ENCODE assay signal across 8 cellular contexts in the genomic region with DNA sequence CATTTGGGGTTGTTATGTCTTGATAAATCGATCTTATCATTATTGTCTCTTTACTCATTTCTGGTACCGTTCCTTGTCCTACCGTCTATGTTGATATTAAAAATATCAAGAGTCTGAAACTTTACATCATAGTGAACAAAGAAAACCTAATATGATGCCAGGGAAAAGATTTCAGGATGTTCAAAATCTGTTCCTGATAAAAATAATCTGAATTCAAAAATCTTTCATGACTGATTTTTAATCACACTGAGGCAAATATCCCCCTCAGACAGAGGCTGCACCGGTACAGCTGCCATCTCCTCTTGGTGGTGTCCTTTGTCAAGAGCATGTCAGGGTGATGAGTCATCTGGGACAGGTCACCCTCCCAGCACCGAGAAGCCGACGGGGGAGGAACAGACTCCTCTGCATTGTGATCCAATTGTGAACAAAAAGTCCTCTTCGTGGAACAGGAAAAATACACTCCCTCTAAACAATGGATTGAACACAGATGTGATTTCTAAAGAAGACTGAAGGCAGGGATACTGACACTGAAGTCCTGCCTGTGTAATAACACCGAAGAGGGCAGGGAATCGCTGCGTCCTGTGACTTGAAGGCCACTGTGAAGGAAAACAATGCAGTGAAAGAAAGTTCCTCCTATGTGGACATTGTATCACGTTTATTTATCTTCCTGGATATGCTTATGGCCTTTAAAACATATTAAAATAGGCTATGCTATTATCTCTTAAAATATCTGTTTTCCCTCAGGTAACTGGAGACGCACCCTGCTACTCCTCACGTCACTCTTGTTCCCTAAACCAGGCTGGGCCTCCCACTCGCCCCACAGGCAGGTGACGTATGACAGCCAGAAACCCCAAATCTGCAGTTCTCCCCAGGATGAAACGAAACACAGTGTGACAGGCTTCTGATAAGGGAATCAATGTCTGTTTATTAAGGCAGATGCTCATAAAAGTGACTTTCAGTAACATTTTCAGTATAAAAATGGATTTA. TPM values are rescaled to one million over a fixed set of nuclear protein-coding genes. Genes with fewer than 3 reads are reported as not detected.
DNase-seq lines count a peak whose midpoint lies in the region; ATAC-seq and TF ChIP-seq lines count a peak whose summit lies in the region.

No MANE protein-coding gene starts in this region.

- H3K27me3 ChIP-seq in NT2/D1 (ENCODE audit: insufficient read depth, insufficient read length) = no peaks in the 10 kb centered on the region
- H3K27me3 ChIP-seq in naive thymus-derived CD4-positive, alpha-beta T cell (ENCODE audit: control insufficient read depth in 2 of 2, insufficient read depth in 2 of 2, low read length in 2 of 2) = no peaks in the 10 kb centered on the region
- H3K27me3 ChIP-seq in CD4-positive, alpha-beta memory T cell (ENCODE audit: insufficient read depth, low read length) = peaks cover 4% of the 10 kb centered on the region

- peaks cover 0 to 3% (median 0%) of the 10 kb centered on the region in 11 donors for H3K9me3 Mint-ChIP-seq in naive thymus-derived CD4-positive, alpha-beta T cell
- H3K9me3 Mint-ChIP-seq in CD4-positive, alpha-beta memory T cell = no peaks in the 10 kb centered on the region

- H3K36me3 ChIP-seq in NT2/D1 (ENCODE audit: insufficient read depth, insufficient read length, low read length) = peaks cover 54% of the 10 kb centered on the region
- peaks cover 0 to 27% (median 0%) of the 10 kb centered on the region in 3 experiments for H3K36me3 ChIP-seq in naive thymus-derived CD4-positive, alpha-beta T cell (ENCODE audit: control insufficient read depth in 2 of 3, insufficient read depth in 3 of 3, low read length in 3 of 3)
- peaks cover under 1% of the 10 kb centered on the region for H3K36me3 ChIP-seq in CD4-positive, alpha-beta memory T cell (ENCODE audit: insufficient read depth, low read length)

- H3K27ac Mint-ChIP-seq in naive thymus-derived CD4-positive, alpha-beta T cell = peak overlapping the region in 1 of 9 donors; percentile 32
- peak overlapping the region in 1 of 7 donors; percentile 26 for H3K27ac Mint-ChIP-seq in CD4-positive, alpha-beta memory T cell

- intact Hi-C loops in naive thymus-derived CD4-positive, alpha-beta T cell (cut with micrococcal nuclease) = no loop called here
- intact Hi-C loops in CD4-positive, alpha-beta memory T cell (cut with micrococcal nuclease) = loop anchor here (5.0 kb wide), 1 partner anchor 39 kb away; a partner anchor contains a TSS

- no peak for ATAC-seq in naive thymus-derived CD4-positive, alpha-beta T cell
- ATAC-seq in HG03159 (IDR thresholded peaks at IDR 0.05; ENCODE audit: unreplicated experiment) (no peak), HG02870 (IDR thresholded peaks at IDR 0.05; ENCODE audit: unreplicated experiment) (no peak), GM18502 (IDR thresholded peaks at IDR 0.05; ENCODE audit: poor library complexity, unreplicated experiment) (no peak)

- no peak overlapping the region for H3K4me3 ChIP-seq in NT2/D1 (ENCODE audit: insufficient read length, low read depth)
- no peak overlapping the region for H3K4me3 ChIP-seq in epithelial cell of proximal tubule (ENCODE audit: low read depth, low read length)
- no peak overlapping the region for H3K4me3 ChIP-seq in naive thymus-derived CD4-positive, alpha-beta T cell (ENCODE audit: low read length)
- no peak overlapping the region for H3K4me3 ChIP-seq in CD4-positive, alpha-beta memory T cell (ENCODE audit: low read length in 2 of 2)

- no peak for TF ChIP-seq CTCF in epithelial cell of proximal tubule (conservative IDR thresholded peaks at IDR 0.05; ENCODE audit: low read depth, low read length)

- H3K4me1 ChIP-seq in NT2/D1 (ENCODE audit: insufficient read depth, insufficient read length) = peaks cover 34% of the 10 kb centered on the region
- H3K4me1 ChIP-seq in naive thymus-derived CD4-positive, alpha-beta T cell (ENCODE audit: control insufficient read depth in 2 of 2, insufficient read depth in 2 of 2, low read length in 2 of 2) = peaks cover 0 to 5% of the 10 kb centered on the region in 2 donors
- H3K4me1 ChIP-seq in CD4-positive, alpha-beta memory T cell (ENCODE audit: insufficient read depth, low read length) = peaks cover 5% of the 10 kb centered on the region

- DNase-seq in GM04504 (ENCODE audit: low read depth) (peak; percentile 43), NT2/D1 (ENCODE audit: low read depth, low spot score) (peak; percentile 68), epithelial cell of proximal tubule (ENCODE audit: low read depth) (peak; percentile 10)
- DNase-seq in naive thymus-derived CD4-positive, alpha-beta T cell = no peak
- DNase-seq in CD4-positive, alpha-beta memory T cell = no peak

- no peaks in the 10 kb centered on the region for H3K27me3 Mint-ChIP-seq in naive thymus-derived CD4-positive, alpha-beta T cell
- H3K27me3 Mint-ChIP-seq in CD4-positive, alpha-beta memory T cell = peaks cover 2 to 3% of the 10 kb centered on the region in 2 donors

- H3K27ac ChIP-seq in naive thymus-derived CD4-positive, alpha-beta T cell (ENCODE audit: low read depth, low read length) = peak overlapping the region; percentile 26
- H3K27ac ChIP-seq in CD4-positive, alpha-beta memory T cell (ENCODE audit: low read depth, low read length) = no peak overlapping the region

- peaks cover 0 to 16% (median 10%) of the 10 kb centered on the region in 7 donors for H3K4me1 Mint-ChIP-seq in naive thymus-derived CD4-positive, alpha-beta T cell
- H3K4me1 Mint-ChIP-seq in CD4-positive, alpha-beta memory T cell = peaks cover 1 to 11% (median 6%) of the 10 kb centered on the region in 4 donors

- POLR2A ChIA-PET in naive thymus-derived CD4-positive, alpha-beta T cell (lab: Charles Lee) = interaction anchor here (0.6 kb wide), 1 partner anchor 9 kb away, joined by 4 read pairs; no protein-coding TSS in a partner anchor
- POLR2A ChIA-PET in CD4-positive, alpha-beta memory T cell (lab: Charles Lee; ENCODE audit: partially characterized antibody) = no interaction called here

- no peaks in the 10 kb centered on the region for H3K9me3 ChIP-seq in NT2/D1 (ENCODE audit: insufficient read depth, low read length)
- H3K9me3 ChIP-seq in naive thymus-derived CD4-positive, alpha-beta T cell (ENCODE audit: control insufficient read depth in 2 of 3, low read length in 3 of 3) = no peaks in the 10 kb centered on the region
- no peaks in the 10 kb centered on the region for H3K9me3 ChIP-seq in CD4-positive, alpha-beta memory T cell (ENCODE audit: control insufficient read depth in 1 of 2, low read length in 2 of 2)

- peak overlapping the region in 1 of 10 donors; percentile 10 for H3K4me3 Mint-ChIP-seq in naive thymus-derived CD4-positive, alpha-beta T cell
- H3K4me3 Mint-ChIP-seq in CD4-positive, alpha-beta memory T cell = peak overlapping the region in 1 of 8 donors; percentile 46

- H3K9ac ChIP-seq in NT2/D1 (ENCODE audit: insufficient read length, low read depth) = peak overlapping the region; percentile 28

- CTCF ChIA-PET in naive thymus-derived CD4-positive, alpha-beta T cell (lab: Charles Lee) = no interaction called here
- CTCF ChIA-PET in CD4-positive, alpha-beta memory T cell (lab: Charles Lee; ENCODE audit: partially characterized antibody) = no interaction called here

- H3K36me3 Mint-ChIP-seq in naive thymus-derived CD4-positive, alpha-beta T cell = peaks cover 0 to 8% (median 3%) of the 10 kb centered on the region in 5 donors
- peaks cover 2 to 3% of the 10 kb centered on the region in 2 donors for H3K36me3 Mint-ChIP-seq in CD4-positive, alpha-beta memory T cell

RNA-seq across cellular contexts. Expression of a gene that starts 4.3 kb away (rescaled TPM):
- 15.6 and 22.0 TPM in 2 replicates for total RNA-seq in epithelial cell of proximal tubule
- total RNA-seq in naive thymus-derived CD4-positive, alpha-beta T cell = 10 to 100 TPM in 3 of 5 experiments, 1 to 10 TPM in 2; 3.7 to 17.9 (median 11.4) TPM
- 10 to 100 TPM in 1 of 2 donors, 1 to 10 TPM in 1; 7.7 to 17.1 TPM for polyA plus RNA-seq in naive thymus-derived CD4-positive, alpha-beta T cell
- 1 to 10 TPM; 6.9 TPM for total RNA-seq in CD4-positive, alpha-beta memory T cell
- 1 to 10 TPM; 6.0 to 6.4 TPM for polyA plus RNA-seq in CD4-positive, alpha-beta memory T cell

RNA-seq across cellular contexts. Expression of a gene that starts 33.1 kb away (rescaled TPM):
- not detected in 2 replicates for total RNA-seq in epithelial cell of proximal tubule
- total RNA-seq in naive thymus-derived CD4-positive, alpha-beta T cell = 1 to 10 TPM in 3 of 5 experiments, under 1 TPM in 2; 0.29 to 5.7 (median 2.0) TPM
- polyA plus RNA-seq in naive thymus-derived CD4-positive, alpha-beta T cell = not detected
- 1 to 10 TPM; 1.3 to 1.7 TPM for total RNA-seq in CD4-positive, alpha-beta memory T cell
- polyA plus RNA-seq in CD4-positive, alpha-beta memory T cell = not detected

RNA-seq across cellular contexts. Expression of a gene that starts 40.1 kb away (rescaled TPM):
- total RNA-seq in epithelial cell of proximal tubule = 32.0 and 106 TPM in 2 replicates
- total RNA-seq in naive thymus-derived CD4-positive, alpha-beta T cell = 10 to 100 TPM; 41.3 to 64.4 (median 44.9) TPM
- polyA plus RNA-seq in naive thymus-derived CD4-positive, alpha-beta T cell = 10 to 100 TPM; 10.7 to 15.2 TPM
- total RNA-seq in CD4-positive, alpha-beta memory T cell = 10 to 100 TPM; 53.2 to 54.5 TPM
- polyA plus RNA-seq in CD4-positive, alpha-beta memory T cell = 10 to 100 TPM; 15.3 to 16.9 TPM

Comparison
In these comparisons a context has a peak if more than half of its experiments do, and no peak if none do; other contexts are left out.
1. DNase-seq: peak in GM04504 (single experiment), NT2/D1 (single experiment) and epithelial cell of proximal tubule (single experiment); none in naive thymus-derived CD4-positive, alpha-beta T cell (0 of 9) and CD4-positive, alpha-beta memory T cell (0 of 5).